Comparison of ENCODE assay signal across 2 cellular contexts in genomic region chr17:12664252-12664651, GRCh38.
TF ChIP-seq lines count a peak whose summit lies in the region.

No MANE protein-coding gene starts in this region.

TF ChIP-seq in SK-N-SH, 30 proteins besides CTCF, POLR2A, EP300 and RAD21 (continued from another document):
- no peak for TF ChIP-seq ELF1 (IDR thresholded peaks at IDR 0.05)
- TF ChIP-seq, protein P1, sequence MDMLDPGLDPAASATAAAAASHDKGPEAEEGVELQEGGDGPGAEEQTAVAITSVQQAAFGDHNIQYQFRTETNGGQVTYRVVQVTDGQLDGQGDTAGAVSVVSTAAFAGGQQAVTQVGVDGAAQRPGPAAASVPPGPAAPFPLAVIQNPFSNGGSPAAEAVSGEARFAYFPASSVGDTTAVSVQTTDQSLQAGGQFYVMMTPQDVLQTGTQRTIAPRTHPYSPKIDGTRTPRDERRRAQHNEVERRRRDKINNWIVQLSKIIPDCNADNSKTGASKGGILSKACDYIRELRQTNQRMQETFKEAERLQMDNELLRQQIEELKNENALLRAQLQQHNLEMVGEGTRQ (IDR thresholded peaks at IDR 0.05; ENCODE audit: borderline replicate concordance, low read depth, low read length) = no peak

TF ChIP-seq in SK-N-SH treated with all-trans-retinoic acid at 6 μM for 48 hours, 23 proteins besides CTCF, POLR2A, EP300 and RAD21 (continued from another document):
- TF ChIP-seq PATZ1 (CRISPR knock-in tag; IDR thresholded peaks at IDR 0.05; ENCODE audit: borderline replicate concordance) (no peak), TOX (CRISPR knock-in tag; IDR thresholded peaks at IDR 0.05; ENCODE audit: borderline replicate concordance) (no peak)
